Comparison of ENCODE assay signal across 13 cellular contexts in genomic region chr3:29286841-29287240, GRCh38. TPM values are rescaled to one million over a fixed set of nuclear protein-coding genes. Genes with fewer than 3 reads are reported as not detected.
DNase-seq lines count a peak whose midpoint lies in the region; ATAC-seq and TF ChIP-seq lines count a peak whose summit lies in the region.
"Had no signal": no experiment of that assay in that cellular context is flagged by ENCODE, and none has a peak within 500 bp of the region (broad histone marks: within the 10 kb centered on the region; RNA-seq: fewer than 3 reads in every experiment).

No MANE protein-coding gene starts in this region.

- no peak overlapping the region for H2AFZ ChIP-seq in smooth muscle cell (ENCODE audit: low read depth)

- H3K9me3 ChIP-seq in adipocyte (ENCODE audit: control insufficient read depth, low read length) (no peaks in the 10 kb centered on the region), smooth muscle cell (replicated peaks; ENCODE audit: low read depth) (no peaks in the 10 kb centered on the region)
- H3K9me3 ChIP-seq: pancreas had no signal

- H4K20me1 ChIP-seq in smooth muscle cell (ENCODE audit: low read depth), result peaks cover 5% of the 10 kb centered on the region

- WGBS in smooth muscle cell (ENCODE audit: low lambda C conversion rate), result 65% methylated on average over 5 of the region's 5 CpGs

- peak overlapping the region; percentile 67 for H3K27ac ChIP-seq in smooth muscle cell (ENCODE audit: low read depth)
- H3K27ac ChIP-seq: pancreas had no signal

- TF ChIP-seq CTCF in fibroblast of the aortic adventitia (IDR thresholded peaks at IDR 0.05; ENCODE audit: insufficient read depth, low read length) (no peak), smooth muscle cell (IDR thresholded peaks at IDR 0.05; ENCODE audit: borderline replicate concordance, insufficient read depth, poor library complexity, severe bottlenecking) (no peak)

- no peak for ATAC-seq in HG02884 (IDR thresholded peaks at IDR 0.05; ENCODE audit: unreplicated experiment)
- ATAC-seq: pancreas had no signal

- H3K4me1 ChIP-seq in adipocyte (ENCODE audit: control insufficient read depth, insufficient read depth, low read length) (peaks cover 64% of the 10 kb centered on the region), smooth muscle cell (ENCODE audit: low read depth) (peaks cover 35% of the 10 kb centered on the region)

- peaks cover 3% of the 10 kb centered on the region for H3F3A ChIP-seq in smooth muscle cell (ENCODE audit: low read depth)

- no peaks in the 10 kb centered on the region for H3K27me3 ChIP-seq in adipocyte (replicated peaks; ENCODE audit: control insufficient read depth, insufficient read depth, low read length)
- H3K27me3 ChIP-seq in smooth muscle cell (ENCODE audit: low read depth), result no peaks in the 10 kb centered on the region

- H3K9ac ChIP-seq in adipocyte (ENCODE audit: low read length) (peak overlapping the region; percentile 84), smooth muscle cell (ENCODE audit: low read depth) (peak overlapping the region; percentile 45)

- H3K4me2 ChIP-seq in smooth muscle cell, result peak overlapping the region; percentile 84

- peaks cover 99% of the 10 kb centered on the region for H3K79me2 ChIP-seq in smooth muscle cell (ENCODE audit: low read depth)

- H3K4me3 ChIP-seq in adipocyte (ENCODE audit: low read length), result peak overlapping the region; percentile 82
- peak overlapping the region; percentile 93 for H3K4me3 ChIP-seq in fibroblast of the aortic adventitia (ENCODE audit: low read depth, low read length)
- H3K4me3 ChIP-seq in smooth muscle cell, result peak overlapping the region; percentile 39

- H3K36me3 ChIP-seq in adipocyte (ENCODE audit: control insufficient read depth, insufficient read depth, low read length, severe bottlenecking) (peaks cover 4% of the 10 kb centered on the region), smooth muscle cell (ENCODE audit: low read depth) (no peaks in the 10 kb centered on the region)
- H3K36me3 ChIP-seq: pancreas had no signal

- DNase-seq in GM04504 (ENCODE audit: low read depth), result peak; percentile 48
- peak; percentile 88 for DNase-seq in adipocyte (ENCODE audit: low read depth)
- peak; percentile 78 for DNase-seq in fibroblast of the aortic adventitia (ENCODE audit: low read depth)
- DNase-seq in smooth muscle cell (lab: John Stamatoyannopoulos, UW; ENCODE audit: unreplicated experiment), result no peak
- no peak for DNase-seq in T-helper 9 cell
- DNase-seq in kidney tubule cell (ENCODE audit: low spot score), result no peak
- no peak for DNase-seq in NCI-H748 treated with DMSO at 0.1 percent for 48 hours (lab: John Stamatoyannopoulos, UW)
- DNase-seq: DMS 273 treated with DMSO at 0.1 percent for 48 hours, endodermal cell, NCI-H2029 treated with DMSO at 0.1 percent for 48 hours, pancreas, trophoblast cell had no signal

RNA-seq across cellular contexts. Expression of gene RBMS3, which starts 6.0 kb away (rescaled TPM):
- 68.4 and 84.1 TPM in 2 replicates for total RNA-seq in fibroblast of the aortic adventitia (ENCODE audit: low replicate concordance)
- 50.6 and 53.8 TPM in 2 replicates for total RNA-seq in smooth muscle cell
- 40.9 and 42.9 TPM in 2 replicates for polyA plus RNA-seq in smooth muscle cell

Comparison
In these comparisons a context has a peak if more than half of its experiments do, and no peak if none do; other contexts are left out.
1. DNase-seq: peak in GM04504 (single experiment), adipocyte (single experiment) and fibroblast of the aortic adventitia (single experiment); none in smooth muscle cell (single experiment), T-helper 9 cell (single experiment), kidney tubule cell (single experiment) and NCI-H748 treated with DMSO at 0.1 percent for 48 hours (single experiment).
2. H3K4me3 ChIP-seq: peak in every context shown above with its lines; median percentile 93 in fibroblast of the aortic adventitia; 82 in adipocyte; 39 in smooth muscle cell.